In genomic region chr11:13928566-13929251, GRCh38 we compare ENCODE assay signal across 12 cellular contexts. TPM values are rescaled to one million over a fixed set of nuclear protein-coding genes. Genes with fewer than 3 reads are reported as not detected.
DNase-seq lines count a peak whose midpoint lies in the region; ATAC-seq, FAIRE-seq and TF ChIP-seq lines count a peak whose summit lies in the region.
"Had no signal": no experiment of that assay in that cellular context is flagged by ENCODE, and none has a peak within 500 bp of the region (broad histone marks: within the 10 kb centered on the region; RNA-seq: fewer than 3 reads in every experiment).

No MANE protein-coding gene starts in this region.

- H3K4me3 Mint-ChIP-seq in activated naive CD8-positive, alpha-beta T cell treated with anti-CD3 and anti-CD28 coated beads, Interleukin-2, amount 10 ng/mL, durations not matched to agents 7 days and 5 days: no peak overlapping the region
- no peak overlapping the region for H3K4me3 Mint-ChIP-seq in activated naive CD8-positive, alpha-beta T cell treated with anti-CD3 and anti-CD28 coated beads for 36 hours
- H3K4me3 Mint-ChIP-seq: activated CD4-positive, alpha-beta T cell treated with anti-CD3 and anti-CD28 coated beads, Interleukin-2, amount 10 ng/mL, durations not matched to agents 24 days and 14 days had no signal

- H3K9me3 Mint-ChIP-seq in activated naive CD8-positive, alpha-beta T cell treated with anti-CD3 and anti-CD28 coated beads, Interleukin-2, amount 10 ng/mL, durations not matched to agents 7 days and 5 days: peaks cover 4% of the 10 kb centered on the region
- H3K9me3 Mint-ChIP-seq in activated naive CD8-positive, alpha-beta T cell treated with anti-CD3 and anti-CD28 coated beads for 36 hours: peaks cover 4% of the 10 kb centered on the region

- TF ChIP-seq POLR2A in GM12892 (IDR thresholded peaks at IDR 0.05; ENCODE audit: low read depth, low read length): no peak

- ATAC-seq in activated naive CD8-positive, alpha-beta T cell treated with anti-CD3 and anti-CD28 coated beads, Interleukin-2, amount 10 ng/mL, durations not matched to agents 7 days and 5 days (ENCODE audit: low read depth): peak; percentile 35
- no peak for ATAC-seq in HG03039 (IDR thresholded peaks at IDR 0.05; ENCODE audit: unreplicated experiment)
- ATAC-seq: sciatic nerve had no signal

- peaks cover 6% of the 10 kb centered on the region for H3K36me3 Mint-ChIP-seq in activated naive CD8-positive, alpha-beta T cell treated with anti-CD3 and anti-CD28 coated beads, Interleukin-2, amount 10 ng/mL, durations not matched to agents 7 days and 5 days
- no peaks in the 10 kb centered on the region for H3K36me3 Mint-ChIP-seq in activated naive CD8-positive, alpha-beta T cell treated with anti-CD3 and anti-CD28 coated beads for 36 hours

- peaks cover 30% of the 10 kb centered on the region for H3K4me1 Mint-ChIP-seq in activated naive CD8-positive, alpha-beta T cell treated with anti-CD3 and anti-CD28 coated beads, Interleukin-2, amount 10 ng/mL, durations not matched to agents 7 days and 5 days
- H3K4me1 Mint-ChIP-seq in activated naive CD8-positive, alpha-beta T cell treated with anti-CD3 and anti-CD28 coated beads for 36 hours: peaks cover 25% of the 10 kb centered on the region

- POLR2A ChIA-PET in activated naive CD8-positive, alpha-beta T cell treated with anti-CD3 and anti-CD28 coated beads, Interleukin-2, amount 10 ng/mL, durations not matched to agents 7 days and 5 days (lab: Charles Lee): no interaction called here

- no peak for FAIRE-seq in GM12892 (lab: Jason Lieb, UNC)
- FAIRE-seq: frontal cortex had no signal

- TF ChIP-seq CTCF in fibroblast of the aortic adventitia (IDR thresholded peaks at IDR 0.05; ENCODE audit: insufficient read depth, low read length): no peak

- no peak overlapping the region for H3K27ac Mint-ChIP-seq in activated naive CD8-positive, alpha-beta T cell treated with anti-CD3 and anti-CD28 coated beads, Interleukin-2, amount 10 ng/mL, durations not matched to agents 7 days and 5 days
- H3K27ac Mint-ChIP-seq in activated naive CD8-positive, alpha-beta T cell treated with anti-CD3 and anti-CD28 coated beads for 36 hours: no peak overlapping the region
- H3K27ac Mint-ChIP-seq: activated CD4-positive, alpha-beta T cell treated with anti-CD3 and anti-CD28 coated beads, Interleukin-2, amount 10 ng/mL, durations not matched to agents 24 days and 14 days had no signal

- H3K4me3 ChIP-seq in fibroblast of the aortic adventitia (ENCODE audit: low read depth, low read length): no peak overlapping the region

- peaks cover 1% of the 10 kb centered on the region for H3K27me3 Mint-ChIP-seq in activated naive CD8-positive, alpha-beta T cell treated with anti-CD3 and anti-CD28 coated beads, Interleukin-2, amount 10 ng/mL, durations not matched to agents 7 days and 5 days
- H3K27me3 Mint-ChIP-seq in activated naive CD8-positive, alpha-beta T cell treated with anti-CD3 and anti-CD28 coated beads for 36 hours: no peaks in the 10 kb centered on the region
- H3K27me3 Mint-ChIP-seq: activated CD4-positive, alpha-beta T cell treated with anti-CD3 and anti-CD28 coated beads, Interleukin-2, amount 10 ng/mL, durations not matched to agents 24 days and 14 days had no signal

- no peak for DNase-seq in activated naive CD8-positive, alpha-beta T cell treated with anti-CD3 and anti-CD28 coated beads, Interleukin-2, amount 10 ng/mL, durations not matched to agents 7 days and 5 days
- DNase-seq in activated naive CD8-positive, alpha-beta T cell treated with anti-CD3 and anti-CD28 coated beads for 36 hours: no peak
- DNase-seq in RKO (ENCODE audit: low spot score): peak; percentile 16
- peak; percentile 77 for DNase-seq in fibroblast of the aortic adventitia (ENCODE audit: low read depth)
- peak; percentile 68 for DNase-seq in stromal cell of bone marrow (ENCODE audit: low read depth)
- DNase-seq in NCI-H2227 treated with DMSO at 0.1 percent for 48 hours (lab: John Stamatoyannopoulos, UW): no peak
- DNase-seq in GM12892 (ENCODE audit: insufficient read length): no peak
- DNase-seq: activated CD4-positive, alpha-beta T cell treated with anti-CD3 and anti-CD28 coated beads, Interleukin-2, amount 10 ng/mL, durations not matched to agents 24 days and 14 days; MM.1S had no signal

RNA-seq across cellular contexts. Expression of gene SPON1, which starts 33.8 kb away (rescaled TPM):
- 1 to 10 TPM; 3.8 to 3.9 TPM for total RNA-seq in activated naive CD8-positive, alpha-beta T cell treated with anti-CD3 and anti-CD28 coated beads, Interleukin-2, amount 10 ng/mL, durations not matched to agents 7 days and 5 days
- total RNA-seq in activated naive CD8-positive, alpha-beta T cell treated with anti-CD3 and anti-CD28 coated beads for 36 hours: 1 to 10 TPM in 1 of 2 experiments, under 1 TPM in 1; 0.95 to 1.0 TPM
- total RNA-seq in fibroblast of the aortic adventitia (ENCODE audit: low replicate concordance): 3.5 and 42.9 TPM in 2 replicates
- 0.74 TPM for polyA plus RNA-seq in GM12892 (2012; ENCODE audit: missing spikeins)

Comparison
In these comparisons a context has a peak if more than half of its experiments do, and no peak if none do; other contexts are left out.
1. DNase-seq: peak in RKO (single experiment), fibroblast of the aortic adventitia (single experiment) and stromal cell of bone marrow (single experiment); none in activated naive CD8-positive, alpha-beta T cell treated with anti-CD3 and anti-CD28 coated beads, Interleukin-2, amount 10 ng/mL, durations not matched to agents 7 days and 5 days (single experiment), activated naive CD8-positive, alpha-beta T cell treated with anti-CD3 and anti-CD28 coated beads for 36 hours (single experiment), NCI-H2227 treated with DMSO at 0.1 percent for 48 hours (single experiment) and GM12892 (single experiment).